Comparison of ENCODE assay signal across 15 cellular contexts in the genomic region with DNA sequence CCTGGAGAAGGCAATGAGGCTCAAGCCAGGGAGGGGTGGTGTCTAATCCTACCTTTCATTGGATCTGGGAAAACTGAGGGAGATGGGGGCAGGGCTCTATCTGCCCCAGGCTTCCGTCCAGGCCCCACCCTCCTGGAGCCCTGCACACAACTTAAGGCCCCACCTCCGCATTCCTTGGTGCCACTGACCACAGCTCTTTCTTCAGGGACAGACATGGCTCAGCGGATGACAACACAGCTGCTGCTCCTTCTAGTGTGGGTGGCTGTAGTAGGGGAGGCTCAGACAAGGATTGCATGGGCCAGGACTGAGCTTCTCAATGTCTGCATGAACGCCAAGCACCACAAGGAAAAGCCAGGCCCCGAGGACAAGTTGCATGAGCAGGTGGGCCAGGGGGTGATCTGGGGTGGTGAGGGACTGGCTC. TPM values are rescaled to one million over a fixed set of nuclear protein-coding genes. Genes with fewer than 3 reads are reported as not detected.
DNase-seq lines count a peak whose midpoint lies in the region; ATAC-seq, FAIRE-seq and TF ChIP-seq lines count a peak whose summit lies in the region.
"Had no signal": no experiment of that assay in that cellular context is flagged by ENCODE, and none has a peak within 500 bp of the region (broad histone marks: within the 10 kb centered on the region; RNA-seq: fewer than 3 reads in every experiment).

A gene (plus strand): TSS at position 180 of the 421 bp plus-strand sequence. CDS start 34 bp downstream, at position 214.

- no peak within 1 kb of the TSS for H3K4me3 ChIP-seq in AG10803 (ENCODE audit: low read length)
- H3K4me3 ChIP-seq in bronchial epithelial cell (ENCODE audit: low read depth, low read length): no peak within 1 kb of the TSS
- H3K4me3 ChIP-seq: ovary had no signal

- H3K4me3 Mint-ChIP-seq in activated CD8-positive, alpha-beta T cell treated with anti-CD3 and anti-CD28 coated beads for 36 hours: no peak within 1 kb of the TSS

- intact Hi-C loops in activated CD8-positive, alpha-beta T cell treated with anti-CD3 and anti-CD28 coated beads for 36 hours (cut with micrococcal nuclease): no loop called here

- FAIRE-seq in HTR-8/SVneo (lab: Jason Lieb, UNC): peak; percentile 66
- FAIRE-seq in bronchial epithelial cell (lab: Jason Lieb, UNC): no peak
- FAIRE-seq: endothelial cell of umbilical vein had no signal

- TF ChIP-seq CTCF in AG10803 (conservative IDR thresholded peaks at IDR 0.05; ENCODE audit: low read length) (no peak), bronchial epithelial cell (IDR thresholded peaks at IDR 0.05; ENCODE audit: insufficient read depth, low read length, severe bottlenecking) (no peak)
- no peak for TF ChIP-seq CTCF in activated CD8-positive, alpha-beta T cell treated with anti-CD3 and anti-CD28 coated beads for 36 hours (IDR thresholded peaks at IDR 0.05)

- H3K9me3 Mint-ChIP-seq in activated CD8-positive, alpha-beta T cell treated with anti-CD3 and anti-CD28 coated beads for 36 hours: no peaks in the 10 kb centered on the region

- CTCF ChIA-PET in activated CD8-positive, alpha-beta T cell treated with anti-CD3 and anti-CD28 coated beads for 36 hours (lab: Charles Lee): interaction anchor here (1.7 to 4.0 kb wide), 2 partner anchors 9 to 47 kb away, joined by 3 to 12 read pairs; no protein-coding TSS in a partner anchor

- no peaks in the 10 kb centered on the region for H3K36me3 Mint-ChIP-seq in activated CD8-positive, alpha-beta T cell treated with anti-CD3 and anti-CD28 coated beads for 36 hours (ENCODE audit: low read depth)

- H3K36me3 ChIP-seq in bronchial epithelial cell (ENCODE audit: control insufficient read depth, insufficient read depth, low read length): no peaks in the 10 kb centered on the region
- H3K36me3 ChIP-seq: ovary had no signal

- POLR2A ChIA-PET in activated CD8-positive, alpha-beta T cell treated with anti-CD3 and anti-CD28 coated beads for 36 hours (lab: Charles Lee): no interaction called here

- DNase-seq in AG10803 (ENCODE audit: low read depth) (peak; percentile 14), HTR-8/SVneo (ENCODE audit: insufficient read length, low spot score) (peak; percentile 80), bronchial epithelial cell (ENCODE audit: low read depth) (peak; percentile 40), mesenteric fat pad (ENCODE audit: low spot score) (peak; percentile 77)
- no peak for DNase-seq in activated CD8-positive, alpha-beta T cell treated with anti-CD3 and anti-CD28 coated beads for 36 hours
- DNase-seq in stimulated activated CD4-positive, alpha-beta T cell treated with anti-CD3 and anti-CD28 coated beads, Interleukin-2, amount 100 ng/mL, for 48 hours: no peak
- DNase-seq: activated CD4-positive, alpha-beta T cell treated with anti-CD3 and anti-CD28 coated beads, Interleukin-2, amount 50 U/mL, for 4 hours; activated gamma-delta T cell treated with Interleukin-2 at 50 U/mL for 16 hours; MM.1S; ovary; T-helper 1 cell had no signal

- H3K27me3 Mint-ChIP-seq in activated CD8-positive, alpha-beta T cell treated with anti-CD3 and anti-CD28 coated beads for 36 hours: no peaks in the 10 kb centered on the region

- H3K4me1 Mint-ChIP-seq in activated CD8-positive, alpha-beta T cell treated with anti-CD3 and anti-CD28 coated beads for 36 hours (ENCODE audit: low read depth): no peaks in the 10 kb centered on the region

- H3K27ac Mint-ChIP-seq in activated CD8-positive, alpha-beta T cell treated with anti-CD3 and anti-CD28 coated beads for 36 hours: no peak within 1 kb of the TSS

- no peak for ATAC-seq in activated CD8-positive, alpha-beta T cell treated with anti-CD3 and anti-CD28 coated beads for 36 hours
- no peak for ATAC-seq in activated CD4-positive, CD25-positive, alpha-beta regulatory T cell treated with anti-CD3 and anti-CD28 coated beads, Interleukin-2, amount 50 U/mL, for 24 hours
- ATAC-seq in GM19351 (IDR thresholded peaks at IDR 0.05; ENCODE audit: unreplicated experiment): no peak

- H3K27me3 ChIP-seq in bronchial epithelial cell (ENCODE audit: control insufficient read depth, insufficient read depth, low read length): no peaks in the 10 kb centered on the region
- H3K27me3 ChIP-seq: ovary had no signal

RNA-seq across cellular contexts. Expression of the gene that starts here (rescaled TPM):
- total RNA-seq in bronchial epithelial cell (0.53 and 1.3 TPM in 2 replicates), mesenteric fat pad (0.32 TPM)
- not detected for total RNA-seq in activated CD8-positive, alpha-beta T cell treated with anti-CD3 and anti-CD28 coated beads for 36 hours
- total RNA-seq: endothelial cell of umbilical vein, OCI-LY7 had no signal

Comparison
In these comparisons a context has a peak if more than half of its experiments do, and no peak if none do; other contexts are left out.
1. Peak in DNase-seq in mesenteric fat pad; RNA of the gene not detected or under 1 TPM.
2. DNase-seq: peak in AG10803 (single experiment), HTR-8/SVneo (single experiment) and bronchial epithelial cell (single experiment); none in activated CD8-positive, alpha-beta T cell treated with anti-CD3 and anti-CD28 coated beads for 36 hours (single experiment) and stimulated activated CD4-positive, alpha-beta T cell treated with anti-CD3 and anti-CD28 coated beads, Interleukin-2, amount 100 ng/mL, for 48 hours (0 of 2).